8 cellular contexts compared by ENCODE assay signal in the genomic region with DNA sequence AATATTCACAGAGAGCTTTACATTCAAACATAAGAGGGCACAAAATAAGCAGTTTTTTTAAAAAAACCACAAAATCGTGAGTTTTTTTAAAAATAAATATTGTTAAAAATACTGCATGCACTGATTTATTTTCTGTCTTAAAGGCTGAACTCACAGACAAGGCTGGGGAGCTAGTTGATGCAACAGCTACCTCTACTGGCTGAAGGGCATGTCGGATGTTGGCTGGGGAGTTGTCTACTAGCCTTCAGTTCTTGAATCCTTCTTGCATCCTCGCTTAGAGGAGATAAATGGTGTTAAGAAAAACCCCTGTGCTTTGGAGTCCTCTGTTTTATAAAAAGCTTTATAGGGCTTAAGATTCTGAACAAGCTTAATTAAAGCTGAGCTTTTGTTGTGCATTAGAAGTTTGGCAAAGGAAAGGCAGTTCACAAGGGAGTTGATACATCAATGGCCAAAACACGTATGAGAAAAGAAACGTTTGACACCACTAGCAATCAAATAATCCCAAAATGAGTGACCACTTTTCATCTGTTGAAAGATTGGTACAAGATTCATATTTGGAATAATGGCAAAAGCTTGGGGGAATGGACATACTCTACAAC.
DNase-seq lines count a peak whose midpoint lies in the region; ATAC-seq and TF ChIP-seq lines count a peak whose summit lies in the region.

No MANE protein-coding gene starts in this region.

- ATAC-seq in esophagus mucosa (peak; percentile 79), GM19397 (IDR thresholded peaks at IDR 0.05; ENCODE audit: unreplicated experiment) (no peak), HG03571 (IDR thresholded peaks at IDR 0.05; ENCODE audit: unreplicated experiment) (no peak)

- in situ Hi-C loops in GM13976 (cut with MboI; ENCODE audit: low sequenced_read_pairs, unreplicated experiment): loop anchor here (25.0 kb wide), 1 partner anchor 331 kb away; no protein-coding TSS in a partner anchor

- peak; percentile 49 for TF ChIP-seq CTCF in GM13976 (IDR thresholded peaks at IDR 0.05; ENCODE audit: borderline replicate concordance, control extremely low read depth, extremely low read depth, insufficient read depth, missing control alignments)

- peak; percentile 70 for DNase-seq in AG08396 (ENCODE audit: low spot score)
- no peak for DNase-seq in GM13976 (ENCODE audit: low spot score)
- peak; percentile 68 for DNase-seq in NCI-H1092 (lab: John Stamatoyannopoulos, UW)
- peak; percentile 51 for DNase-seq in SKM-1 (lab: John Stamatoyannopoulos, UW; ENCODE audit: unreplicated experiment)
- DNase-seq in mucosa of gallbladder (ENCODE audit: low spot score): peak; percentile 61
